Comparison of ENCODE assay signal across 13 cellular contexts in genomic region chr5:40652441-40653220, GRCh38. TPM values are rescaled to one million over a fixed set of nuclear protein-coding genes. Genes with fewer than 3 reads are reported as not detected.
DNase-seq lines count a peak whose midpoint lies in the region; ATAC-seq, FAIRE-seq and TF ChIP-seq lines count a peak whose summit lies in the region.
"Had no signal": no experiment of that assay in that cellular context is flagged by ENCODE, and none has a peak within 500 bp of the region (broad histone marks: within the 10 kb centered on the region; RNA-seq: fewer than 3 reads in every experiment).

No MANE protein-coding gene starts in this region.

- no peaks in the 10 kb centered on the region for H3K36me3 ChIP-seq in BLaER1
- no peaks in the 10 kb centered on the region for H3K36me3 ChIP-seq in H1 (ENCODE audit: control insufficient read depth in 2 of 4, insufficient read depth in 4 of 4, low read length in 3 of 4)
- no peaks in the 10 kb centered on the region for H3K36me3 ChIP-seq in OCI-LY7 (ENCODE audit: insufficient read depth, low read length)
- H3K36me3 ChIP-seq: right atrium auricular region had no signal

- TF ChIP-seq RAD21 in H1 (IDR thresholded peaks at IDR 0.05 in 1 of 2, conservative IDR thresholded peaks at IDR 0.05 in 1 of 2; ENCODE audit: low read depth in 2 of 2, low read length in 2 of 2) = no peak

- H3K9ac ChIP-seq in BLaER1 (no peak overlapping the region), H1 (replicated peaks in 1 of 4; ENCODE audit: extremely low read depth in 1 of 4, low read depth in 3 of 4, low read length in 3 of 4) (0 out of 7 replicates have a peak overlapping the region, but pooled peaks of 1 of the 4 experiments have one; percentile 13)

- H3K18ac ChIP-seq in H1 (ENCODE audit: extremely low read depth, low read length) = no peak overlapping the region; the same call in 1 of the 2 replicates

- H3K56ac ChIP-seq in H1 (replicated peaks; ENCODE audit: insufficient read length, low read depth, low read length) = no peak overlapping the region

- H3K4ac ChIP-seq in H1 (replicated peaks; ENCODE audit: insufficient read length, low read depth, low read length) = no peak overlapping the region

- H2BK12ac ChIP-seq in H1 (ENCODE audit: low read depth, low read length) = no peak overlapping the region

- peaks cover 66% of the 10 kb centered on the region for H3K4me1 Mint-ChIP-seq in T-helper 1 cell treated with Interleukin-12 subunit alpha and Interleukin-12 subunit beta and Interleukin-4 antibody, amounts not matched to agents 30 μg/mL and 1 μg/mL, for 36 hours (ENCODE audit: low read depth)
- H3K4me1 Mint-ChIP-seq in glutamatergic neuron (ENCODE audit: low read depth, unreplicated experiment) = no peaks in the 10 kb centered on the region

- peaks cover 15% of the 10 kb centered on the region for H3K36me3 Mint-ChIP-seq in T-helper 1 cell treated with Interleukin-12 subunit alpha and Interleukin-12 subunit beta and Interleukin-4 antibody, amounts not matched to agents 30 μg/mL and 1 μg/mL, for 36 hours (ENCODE audit: low read depth)
- H3K36me3 Mint-ChIP-seq in glutamatergic neuron (ENCODE audit: unreplicated experiment) = no peaks in the 10 kb centered on the region

- H3K27ac Mint-ChIP-seq in T-helper 1 cell treated with Interleukin-12 subunit alpha and Interleukin-12 subunit beta and Interleukin-4 antibody, amounts not matched to agents 30 μg/mL and 1 μg/mL, for 36 hours = peak overlapping the region; percentile 95
- H3K27ac Mint-ChIP-seq in glutamatergic neuron (ENCODE audit: unreplicated experiment) = no peak overlapping the region

- no peak overlapping the region; the same call in 1 of the 2 replicates for H4K8ac ChIP-seq in H1 (ENCODE audit: extremely low read depth, insufficient read depth, low read length)

- H3K4me3 ChIP-seq in BLaER1 (peak overlapping the region; percentile 11; the same call in 1 of the 2 replicates), H1 (ENCODE audit: extremely low read depth in 1 of 4, insufficient read depth in 2 of 4, low read depth in 3 of 4, low read length in 4 of 4) (no peak overlapping the region), OCI-LY7 (ENCODE audit: low read depth, low read length, poor library complexity, severe bottlenecking) (no peak overlapping the region)
- H3K4me3 ChIP-seq: right atrium auricular region had no signal

- H3K27me3 ChIP-seq in BLaER1 = no peaks in the 10 kb centered on the region
- H3K27me3 ChIP-seq in H1 (replicated peaks in 1 of 4; ENCODE audit: control insufficient read depth in 3 of 4, extremely low read depth in 1 of 4, insufficient read depth in 3 of 4, low read length in 3 of 4) = no peaks in the 10 kb centered on the region
- H3K27me3 ChIP-seq: right atrium auricular region had no signal

- H3K79me2 ChIP-seq in H1 (ENCODE audit: control insufficient read depth in 1 of 2, insufficient read depth in 2 of 2, low read length in 2 of 2) = no peaks in the 10 kb centered on the region
- H3K79me2 ChIP-seq in OCI-LY7 (ENCODE audit: insufficient read depth, low read depth, low read length) = no peaks in the 10 kb centered on the region

- no peak overlapping the region for H2BK20ac ChIP-seq in H1 (ENCODE audit: low read length)

- no peak overlapping the region for H4K5ac ChIP-seq in H1 (ENCODE audit: insufficient read length, low read depth, low read length)

- peak overlapping the region; percentile 71; the same call in 1 of the 2 replicates for H2AFZ ChIP-seq in H1 (ENCODE audit: low read length)
- no peak overlapping the region for H2AFZ ChIP-seq in OCI-LY7 (ENCODE audit: low read length)

- TF ChIP-seq POLR2A in H1 (IDR thresholded peaks at IDR 0.05; ENCODE audit: control extremely low read depth in 1 of 2, low read depth in 2 of 2, low read length in 2 of 2) = no peak

- no peaks in the 10 kb centered on the region for H3K9me2 ChIP-seq in OCI-LY7 (ENCODE audit: insufficient read depth, low read length)

- no peaks in the 10 kb centered on the region for H3K9me3 ChIP-seq in BLaER1
- no peaks in the 10 kb centered on the region for H3K9me3 ChIP-seq in H1 (ENCODE audit: insufficient read depth in 2 of 2, low read depth in 1 of 2, low read length in 1 of 2)
- H3K9me3 ChIP-seq in OCI-LY7 (ENCODE audit: low read length) = no peaks in the 10 kb centered on the region
- H3K9me3 ChIP-seq: right atrium auricular region had no signal

- CTCF ChIA-PET in H1 (lab: Charles Lee; ENCODE audit: partially characterized antibody) = interaction anchor here (0.6 to 1.4 kb wide), 3 partner anchors 36 to 221 kb away, joined by 3 read pairs; no protein-coding TSS in a partner anchor
- CTCF ChIA-PET in OCI-LY7 (lab: Charles Lee; ENCODE audit: unreplicated experiment) = interaction anchor here (0.6 kb wide), 1 partner anchor 856 kb away, joined by 3 read pairs; no protein-coding TSS in a partner anchor

- peak overlapping the region; percentile 71 for H3K4me2 ChIP-seq in BLaER1
- no peak overlapping the region for H3K4me2 ChIP-seq in H1 (ENCODE audit: insufficient read depth in 1 of 2, low read depth in 2 of 2, low read length in 2 of 2)
- no peak overlapping the region for H3K4me2 ChIP-seq in OCI-LY7 (ENCODE audit: low read length)

- no peaks in the 10 kb centered on the region for H3K79me1 ChIP-seq in H1 (ENCODE audit: low read depth, low read length)

- H3K23me2 ChIP-seq in H1 (ENCODE audit: low read depth, low read length) = no peaks in the 10 kb centered on the region

- H3K14ac ChIP-seq in H1 (ENCODE audit: insufficient read length) = no peak overlapping the region

- POLR2A ChIA-PET in H1 (lab: Charles Lee; ENCODE audit: partially characterized antibody) (interaction anchor here (1.0 kb wide), 1 partner anchor 9 kb away, joined by 3 read pairs; no protein-coding TSS in a partner anchor), OCI-LY7 (lab: Charles Lee) (interaction anchor here (0.5 to 0.8 kb wide), 2 partner anchors 12 to 25 kb away, joined by 3 read pairs; no protein-coding TSS in a partner anchor)

- no peak for FAIRE-seq in H1 (lab: Jason Lieb, UNC)
- FAIRE-seq: frontal cortex had no signal

- 94% methylated on average over 8 of the region's 8 CpGs; no CpG with 5 or more reads in 1 of the 2 experiments for WGBS in H1 (ENCODE audit: extremely low coverage in 1 of 2, insufficient coverage in 1 of 2, insufficient read length in 1 of 2, insufficient replicate concordance in 2 of 2, low coverage in 1 of 2, low lambda C conversion rate in 2 of 2, missing lambda C conversion rate in 1 of 2), 2 experiments

- BruUV-seq in OCI-LY7 (replicated peaks; lab: Mats Ljungman, UMichigan) = no TSS peak

- no peak overlapping the region for H3K23ac ChIP-seq in H1 (ENCODE audit: insufficient read length)

- H3K27ac ChIP-seq in BLaER1 = peak overlapping the region; percentile 41; the same call in 1 of the 2 replicates
- H3K27ac ChIP-seq in H1 (ENCODE audit: low read depth, low read length) = no peak overlapping the region
- no peak overlapping the region for H3K27ac ChIP-seq in OCI-LY7 (ENCODE audit: low read depth, low read length, poor library complexity, severe bottlenecking)
- H3K27ac ChIP-seq: right atrium auricular region had no signal

- H2BK5ac ChIP-seq in H1 (ENCODE audit: low read depth, low read length) = no peak overlapping the region

- no peak overlapping the region for H4K91ac ChIP-seq in H1 (replicated peaks; ENCODE audit: insufficient read length, low read length)

- peaks cover 21% of the 10 kb centered on the region for H3K4me1 ChIP-seq in BLaER1
- H3K4me1 ChIP-seq in H1 (replicated peaks in 1 of 4; ENCODE audit: control insufficient read depth in 3 of 4, insufficient read depth in 4 of 4, low read length in 3 of 4) = no peaks in the 10 kb centered on the region
- H3K4me1 ChIP-seq in OCI-LY7 (ENCODE audit: insufficient read depth, low read length, poor library complexity, severe bottlenecking) = no peaks in the 10 kb centered on the region
- H3K4me1 ChIP-seq: right atrium auricular region had no signal

- TF ChIP-seq CTCF in H1 (IDR thresholded peaks at IDR 0.05; ENCODE audit: control extremely low read depth in 1 of 3, insufficient read depth in 1 of 3, low read depth in 1 of 3, low read length in 3 of 3) = no peak
- no peak for TF ChIP-seq CTCF in OCI-LY7 (conservative IDR thresholded peaks at IDR 0.05; ENCODE audit: low read length)
- TF ChIP-seq CTCF in glutamatergic neuron (IDR thresholded peaks at IDR 0.05; ENCODE audit: partially characterized antibody, unreplicated experiment) = no peak

- H3K4me3 Mint-ChIP-seq in T-helper 1 cell treated with Interleukin-12 subunit alpha and Interleukin-12 subunit beta and Interleukin-4 antibody, amounts not matched to agents 30 μg/mL and 1 μg/mL, for 36 hours = peak overlapping the region; percentile 91
- H3K4me3 Mint-ChIP-seq in glutamatergic neuron (ENCODE audit: unreplicated experiment) = no peak overlapping the region

- DNase-seq in H1 (ENCODE audit: low read depth in 1 of 2, low spot score in 2 of 2) = no peak
- no peak for DNase-seq in OCI-LY7 (ENCODE audit: low spot score)
- no peak for DNase-seq in glutamatergic neuron
- DNase-seq in H4 (ENCODE audit: low spot score) = no peak
- no peak for DNase-seq in HuH-7 (ENCODE audit: low spot score)
- DNase-seq: effector CD8-positive, alpha-beta T cell; Kasumi-1; stimulated activated CD4-positive, alpha-beta T cell treated with anti-CD3 and anti-CD28 coated beads, Interleukin-4, amount 100 ng/mL, for 4 hours had no signal

- H2AK5ac ChIP-seq in H1 (ENCODE audit: low read depth, low read length) = no peak overlapping the region

- H2BK15ac ChIP-seq in H1 (ENCODE audit: low read length) = no peak overlapping the region

- ATAC-seq in GM18868 (IDR thresholded peaks at IDR 0.05; ENCODE audit: unreplicated experiment) = peak; percentile 9

- no peak overlapping the region for H2BK120ac ChIP-seq in H1 (replicated peaks; ENCODE audit: low read depth, low read length)

- H3K27me3 Mint-ChIP-seq in T-helper 1 cell treated with Interleukin-12 subunit alpha and Interleukin-12 subunit beta and Interleukin-4 antibody, amounts not matched to agents 30 μg/mL and 1 μg/mL, for 36 hours (ENCODE audit: low read depth) = no peaks in the 10 kb centered on the region
- no peaks in the 10 kb centered on the region for H3K27me3 Mint-ChIP-seq in glutamatergic neuron (ENCODE audit: unreplicated experiment)

- H4K20me1 ChIP-seq in BLaER1 = no peaks in the 10 kb centered on the region
- no peaks in the 10 kb centered on the region for H4K20me1 ChIP-seq in H1 (replicated peaks in 1 of 2; ENCODE audit: control insufficient read depth in 1 of 2, insufficient read depth in 2 of 2, low read length in 2 of 2)
- no peaks in the 10 kb centered on the region for H4K20me1 ChIP-seq in OCI-LY7 (ENCODE audit: insufficient read depth, low read length)

- no peak for TF ChIP-seq EP300 in H1 (IDR thresholded peaks at IDR 0.05; ENCODE audit: borderline replicate concordance in 1 of 2, low read depth in 2 of 2, low read length in 2 of 2)

- intact Hi-C loops in OCI-LY7 (cut with micrococcal nuclease; ENCODE audit: unreplicated experiment) = no loop called here

- H3K9me3 Mint-ChIP-seq in T-helper 1 cell treated with Interleukin-12 subunit alpha and Interleukin-12 subunit beta and Interleukin-4 antibody, amounts not matched to agents 30 μg/mL and 1 μg/mL, for 36 hours = peaks cover 11% of the 10 kb centered on the region
- H3K9me3 Mint-ChIP-seq in glutamatergic neuron (ENCODE audit: unreplicated experiment) = no peaks in the 10 kb centered on the region

RNA-seq across cellular contexts. Expression of gene PTGER4, which starts 27.1 kb away (rescaled TPM):
- 0.76 and 1.9 TPM in 2 replicates for total RNA-seq in H1 (2021; fragmentation: NEBNext Ultra II Directional; extraction: Animal tissue kit (Norgen Biotek cat#: 25700))
- 1.2 and 2.7 TPM in 2 replicates for polyA plus RNA-seq in H1 (2011; rRNA removed)
- polyA plus RNA-seq in H1 (2011; cell fraction: cytosol; rRNA removed) = 0.54 TPM
- 1.9 TPM for polyA plus RNA-seq in H1 (2011; cell fraction: nucleus; rRNA removed)
- polyA plus RNA-seq in H1 (2012, experiment 1 of 2) = 0.46 to 0.70 TPM (median 0.65 TPM) in 4 replicates
- polyA plus RNA-seq in H1 (2012, experiment 2 of 2) = 0.18 TPM
- polyA plus RNA-seq in H1 (2013, experiment 1 of 2) = 1.9 TPM
- polyA plus RNA-seq in H1 (2013, experiment 2 of 2) = 1.8 TPM
- 1.6 and 1.7 TPM in 2 replicates for polyA minus RNA-seq in H1 (2011; rRNA and poly(A)+ RNA removed)
- 3.2 TPM for polyA minus RNA-seq in H1 (2011; cell fraction: cytosol; rRNA and poly(A)+ RNA removed)
- polyA minus RNA-seq in H1 (2011; cell fraction: nucleus; rRNA and poly(A)+ RNA removed) = 8.2 TPM
- total RNA-seq in OCI-LY7 (2014; rRNA removed; shearing (Covaris generic)) = 1.4 and 2.0 TPM in 2 replicates
- total RNA-seq in OCI-LY7 (2022) (0.49 TPM in 1 of 2 replicates, not detected in the other), glutamatergic neuron (ENCODE audit: unreplicated experiment) (not detected)
- total RNA-seq in H4 (2014; rRNA removed; shearing (Covaris generic)) = 4.8 and 7.9 TPM in 2 replicates
